In genomic region chr18:3458952-3459853, GRCh38 we compare ENCODE assay signal across 1 cellular context.
TF ChIP-seq lines count a peak whose summit lies in the region.

No MANE protein-coding gene starts in this region.

TF ChIP-seq in GM12878, 131 proteins besides CTCF, POLR2A, EP300 and RAD21 (continued from another document and continues in another):
- TF ChIP-seq IKZF2 (IDR thresholded peaks at IDR 0.05), result peak in 1 of 2 experiments; percentile 10; a peak in 1 of 4 replicates
- TF ChIP-seq PAX5 (IDR thresholded peaks at IDR 0.05; ENCODE audit: borderline replicate concordance, low read depth, low read length), result no peak; the same call in 1 of the 2 replicates
- TF ChIP-seq SIX5 (IDR thresholded peaks at IDR 0.05; ENCODE audit: low read depth, low read length, severe bottlenecking), result no peak
- TF ChIP-seq CUX1 (IDR thresholded peaks at IDR 0.05; ENCODE audit: insufficient replicate concordance, low read depth, low read length), result no peak
- TF ChIP-seq ZNF207 (IDR thresholded peaks at IDR 0.05; ENCODE audit: borderline replicate concordance), result no peak
- TF ChIP-seq PAX8 (IDR thresholded peaks at IDR 0.05), result no peak
- TF ChIP-seq JUNB (IDR thresholded peaks at IDR 0.05), result 0 out of 2 replicates have a peak, but pooled peaks have one; percentile 16
- TF ChIP-seq RELB (IDR thresholded peaks at IDR 0.05; ENCODE audit: low read depth), result peak; percentile 62; the same call in 1 of the 2 replicates
- TF ChIP-seq DPF2 (IDR thresholded peaks at IDR 0.05), result no peak
- no peak for TF ChIP-seq WRNIP1 (IDR thresholded peaks at IDR 0.05; ENCODE audit: borderline replicate concordance, low read depth, low read length)
- TF ChIP-seq PML (IDR thresholded peaks at IDR 0.05; ENCODE audit: low read length), result no peak
- no peak for TF ChIP-seq ZBTB4 (CRISPR knock-in tag; IDR thresholded peaks at IDR 0.05)
- peak; percentile 38; the same call in 1 of the 2 replicates for TF ChIP-seq NFIC (IDR thresholded peaks at IDR 0.05; ENCODE audit: low read depth, low read length)
- TF ChIP-seq KDM1A (IDR thresholded peaks at IDR 0.05; ENCODE audit: borderline replicate concordance), result no peak
- no peak for TF ChIP-seq ZBTB11 (CRISPR knock-in tag; IDR thresholded peaks at IDR 0.05)
- no peak for TF ChIP-seq PBX3 (IDR thresholded peaks at IDR 0.05; ENCODE audit: insufficient replicate concordance, low read depth, low read length)
- TF ChIP-seq TCF12 (IDR thresholded peaks at IDR 0.05; ENCODE audit: low read depth, low read length), result no peak
- no peak for TF ChIP-seq E4F1 (IDR thresholded peaks at IDR 0.05; ENCODE audit: borderline replicate concordance, partially characterized antibody)
- TF ChIP-seq IRF4 (IDR thresholded peaks at IDR 0.05; ENCODE audit: low read depth, low read length), result no peak
- no peak for TF ChIP-seq ZNF384 (IDR thresholded peaks at IDR 0.05; ENCODE audit: borderline replicate concordance, low read depth, low read length)
- no peak for TF ChIP-seq BACH1 (IDR thresholded peaks at IDR 0.05; ENCODE audit: borderline replicate concordance)
- TF ChIP-seq TBL1XR1 (IDR thresholded peaks at IDR 0.05; ENCODE audit: low read depth, low read length), result no peak
- no peak for TF ChIP-seq ELK1 (IDR thresholded peaks at IDR 0.05; ENCODE audit: low read depth, low read length)
- no peak for TF ChIP-seq NKRF (conservative IDR thresholded peaks at IDR 0.05)
- TF ChIP-seq SMAD1 (IDR thresholded peaks at IDR 0.05; ENCODE audit: low read depth, partially characterized antibody), result no peak
- TF ChIP-seq ZNF217 (IDR thresholded peaks at IDR 0.05), result no peak
- TF ChIP-seq MTA2 (IDR thresholded peaks at IDR 0.05; ENCODE audit: low read depth), result no peak
- TF ChIP-seq ZNF687 (IDR thresholded peaks at IDR 0.05), result peak; percentile 42
- no peak for TF ChIP-seq MEF2B (IDR thresholded peaks at IDR 0.05; ENCODE audit: partially characterized antibody, poor library complexity, severe bottlenecking)
